Comparison of ENCODE assay signal across 8 cellular contexts in the genomic region with DNA sequence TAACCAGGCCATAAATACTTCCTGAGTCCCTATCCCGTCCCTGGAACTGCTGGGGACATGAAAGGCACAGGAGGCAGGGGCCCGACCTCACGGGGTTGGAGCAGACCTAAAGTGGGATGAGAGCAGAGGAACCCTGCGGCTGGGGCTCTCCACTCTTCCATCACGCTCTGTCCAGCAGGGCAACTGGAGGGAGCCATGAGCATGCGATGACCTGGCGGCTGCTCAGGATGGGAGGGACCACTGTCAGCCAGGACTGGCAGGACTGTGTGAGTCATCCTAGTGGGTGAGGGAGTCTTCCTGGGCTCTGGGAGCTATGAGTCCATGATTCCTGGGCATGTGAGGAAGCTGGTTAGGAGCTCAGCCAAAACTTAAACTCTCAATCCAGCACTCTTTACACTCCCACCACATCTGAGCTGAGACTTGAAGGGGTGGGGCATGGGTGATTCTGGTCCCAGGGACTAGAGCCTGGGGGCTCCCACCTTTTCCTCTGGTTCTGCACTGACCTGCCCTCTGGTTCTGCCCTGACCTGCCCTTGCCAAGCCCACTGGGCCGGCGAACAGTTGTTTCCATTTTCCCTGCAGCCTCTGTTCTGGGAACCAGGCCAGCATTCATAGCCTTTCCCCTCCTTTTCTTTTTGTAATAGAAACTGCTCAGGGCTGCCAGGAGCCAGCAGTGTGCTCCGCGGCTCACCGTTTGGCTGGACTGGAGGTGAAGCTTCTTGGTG. TPM values are rescaled to one million over a fixed set of nuclear protein-coding genes. Genes with fewer than 3 reads are reported as not detected.
DNase-seq lines count a peak whose midpoint lies in the region; ATAC-seq and TF ChIP-seq lines count a peak whose summit lies in the region.

No MANE protein-coding gene starts in this region.

- H3K27me3 ChIP-seq in liver (ENCODE audit: control insufficient read depth in 4 of 4, insufficient read depth in 4 of 4, low read length in 3 of 4) (no peaks in the 10 kb centered on the region), tibial artery (no peaks in the 10 kb centered on the region)

- DNase-seq in DMS79 treated with DMSO at 0.1 percent for 48 hours (lab: John Stamatoyannopoulos, UW), result peak; percentile 84
- peak; percentile 99 for DNase-seq in NCI-H226
- peak; percentile 82 for DNase-seq in choroid plexus epithelial cell (ENCODE audit: low read depth)
- peak; percentile 87 to 97 for DNase-seq in tibial artery
- no peak for DNase-seq in NCI-H82 (lab: John Stamatoyannopoulos, UW)
- DNase-seq in activated naive CD4-positive, alpha-beta T cell treated with anti-CD3 and anti-CD28 coated beads, Interleukin-2, amount 50 U/mL, for 72 hours (ENCODE audit: low spot score in 2 of 2), result no peak
- DNase-seq in CD1c-positive myeloid dendritic cell (ENCODE audit: extremely low spot score), result no peak

- H3K9me3 ChIP-seq in liver (ENCODE audit: control insufficient read depth in 4 of 4, low read length in 3 of 4) (no peaks in the 10 kb centered on the region), tibial artery (no peaks in the 10 kb centered on the region)

- TF ChIP-seq RAD21 in liver (IDR thresholded peaks at IDR 0.05), result peak in 1 of 2 donors; percentile 4

- no peak for ATAC-seq in activated naive CD4-positive, alpha-beta T cell treated with anti-CD3 and anti-CD28 coated beads, Interleukin-2, amount 50 U/mL, for 72 hours

- H3K36me3 ChIP-seq in liver (ENCODE audit: control insufficient read depth in 4 of 4, insufficient read depth in 3 of 4, low read depth in 1 of 4, low read length in 3 of 4), result no peaks in the 10 kb centered on the region
- no peaks in the 10 kb centered on the region for H3K36me3 ChIP-seq in tibial artery

- H3K4me3 ChIP-seq in choroid plexus epithelial cell (ENCODE audit: low read depth, low read length), result peak overlapping the region; percentile 43
- H3K4me3 ChIP-seq in liver (ENCODE audit: low read depth in 1 of 3, low read length in 3 of 3), result peak overlapping the region in 2 of 3 donors; percentile 22 to 50
- H3K4me3 ChIP-seq in tibial artery, result peak overlapping the region; percentile 31 to 44

- no peaks in the 10 kb centered on the region for H3K9me3 Mint-ChIP-seq in activated naive CD4-positive, alpha-beta T cell treated with anti-CD3 and anti-CD28 coated beads, Interleukin-2, amount 50 U/mL, for 72 hours

- intact Hi-C loops in tibial artery (cut with DNase I; ENCODE audit: low total_unique reads), result no loop called here

- H3K4me1 ChIP-seq in liver (ENCODE audit: control insufficient read depth in 4 of 4, insufficient read depth in 4 of 4, low read length in 3 of 4), result peaks cover 4 to 20% (median 12%) of the 10 kb centered on the region in 4 donors
- H3K4me1 ChIP-seq in tibial artery, result peaks cover 0 to 26% (median 12%) of the 10 kb centered on the region in 4 donors

- H3K9ac ChIP-seq in liver (ENCODE audit: low read depth in 1 of 2, low read length in 2 of 2), result peak overlapping the region in 1 of 2 donors; percentile 56

- peak overlapping the region; percentile 85 to 96 for H3K27ac ChIP-seq in liver (ENCODE audit: low read depth in 1 of 2, low read length in 2 of 2)
- H3K27ac ChIP-seq in tibial artery, result peak overlapping the region; percentile 71 to 73

- no peak overlapping the region for H3K27ac Mint-ChIP-seq in activated naive CD4-positive, alpha-beta T cell treated with anti-CD3 and anti-CD28 coated beads, Interleukin-2, amount 50 U/mL, for 72 hours

- no peaks in the 10 kb centered on the region for H3K36me3 Mint-ChIP-seq in activated naive CD4-positive, alpha-beta T cell treated with anti-CD3 and anti-CD28 coated beads, Interleukin-2, amount 50 U/mL, for 72 hours

- TF ChIP-seq CTCF in choroid plexus epithelial cell (conservative IDR thresholded peaks at IDR 0.05; ENCODE audit: low read depth, low read length), result no peak
- TF ChIP-seq CTCF in liver (IDR thresholded peaks at IDR 0.05; ENCODE audit: low read depth, low read length, missing input control), result no peak
- peak; percentile 14 to 32 for TF ChIP-seq CTCF in tibial artery (IDR thresholded peaks at IDR 0.05)

- 41% methylated on average over 12 of the region's 12 CpGs for WGBS in liver

TF ChIP-seq in liver, 16 proteins besides CTCF, POLR2A, EP300 and RAD21:
- TF ChIP-seq JUND (IDR thresholded peaks at IDR 0.05), result peak; percentile 95 to 98
- peak; percentile 81 for TF ChIP-seq YY1 (IDR thresholded peaks at IDR 0.05)
- peak in 1 of 2 donors; percentile 75 for TF ChIP-seq RXRA (IDR thresholded peaks at IDR 0.05)
- peak; percentile 17 to 46 for TF ChIP-seq HNF4A (conservative IDR thresholded peaks at IDR 0.05)
- TF ChIP-seq, protein P1, sequence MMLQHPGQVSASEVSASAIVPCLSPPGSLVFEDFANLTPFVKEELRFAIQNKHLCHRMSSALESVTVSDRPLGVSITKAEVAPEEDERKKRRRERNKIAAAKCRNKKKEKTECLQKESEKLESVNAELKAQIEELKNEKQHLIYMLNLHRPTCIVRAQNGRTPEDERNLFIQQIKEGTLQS (IDR thresholded peaks at IDR 0.05), result peak; percentile 79
- TF ChIP-seq, protein P2, sequence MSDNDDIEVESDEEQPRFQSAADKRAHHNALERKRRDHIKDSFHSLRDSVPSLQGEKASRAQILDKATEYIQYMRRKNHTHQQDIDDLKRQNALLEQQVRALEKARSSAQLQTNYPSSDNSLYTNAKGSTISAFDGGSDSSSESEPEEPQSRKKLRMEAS (IDR thresholded peaks at IDR 0.05), result peak; percentile 31
- TF ChIP-seq SP1 (IDR thresholded peaks at IDR 0.05), result peak; percentile 77
- peak; percentile 12 for TF ChIP-seq TAF1 (conservative IDR thresholded peaks at IDR 0.05)
- TF ChIP-seq, protein P3, sequence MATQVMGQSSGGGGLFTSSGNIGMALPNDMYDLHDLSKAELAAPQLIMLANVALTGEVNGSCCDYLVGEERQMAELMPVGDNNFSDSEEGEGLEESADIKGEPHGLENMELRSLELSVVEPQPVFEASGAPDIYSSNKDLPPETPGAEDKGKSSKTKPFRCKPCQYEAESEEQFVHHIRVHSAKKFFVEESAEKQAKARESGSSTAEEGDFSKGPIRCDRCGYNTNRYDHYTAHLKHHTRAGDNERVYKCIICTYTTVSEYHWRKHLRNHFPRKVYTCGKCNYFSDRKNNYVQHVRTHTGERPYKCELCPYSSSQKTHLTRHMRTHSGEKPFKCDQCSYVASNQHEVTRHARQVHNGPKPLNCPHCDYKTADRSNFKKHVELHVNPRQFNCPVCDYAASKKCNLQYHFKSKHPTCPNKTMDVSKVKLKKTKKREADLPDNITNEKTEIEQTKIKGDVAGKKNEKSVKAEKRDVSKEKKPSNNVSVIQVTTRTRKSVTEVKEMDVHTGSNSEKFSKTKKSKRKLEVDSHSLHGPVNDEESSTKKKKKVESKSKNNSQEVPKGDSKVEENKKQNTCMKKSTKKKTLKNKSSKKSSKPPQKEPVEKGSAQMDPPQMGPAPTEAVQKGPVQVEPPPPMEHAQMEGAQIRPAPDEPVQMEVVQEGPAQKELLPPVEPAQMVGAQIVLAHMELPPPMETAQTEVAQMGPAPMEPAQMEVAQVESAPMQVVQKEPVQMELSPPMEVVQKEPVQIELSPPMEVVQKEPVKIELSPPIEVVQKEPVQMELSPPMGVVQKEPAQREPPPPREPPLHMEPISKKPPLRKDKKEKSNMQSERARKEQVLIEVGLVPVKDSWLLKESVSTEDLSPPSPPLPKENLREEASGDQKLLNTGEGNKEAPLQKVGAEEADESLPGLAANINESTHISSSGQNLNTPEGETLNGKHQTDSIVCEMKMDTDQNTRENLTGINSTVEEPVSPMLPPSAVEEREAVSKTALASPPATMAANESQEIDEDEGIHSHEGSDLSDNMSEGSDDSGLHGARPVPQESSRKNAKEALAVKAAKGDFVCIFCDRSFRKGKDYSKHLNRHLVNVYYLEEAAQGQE (IDR thresholded peaks at IDR 0.05), result no peak
- TF ChIP-seq GABPA (IDR thresholded peaks at IDR 0.05 in 1 of 2, conservative IDR thresholded peaks at IDR 0.05 in 1 of 2), result no peak
- TF ChIP-seq NR2F2 (IDR thresholded peaks at IDR 0.05), result peak; percentile 85
- no peak for TF ChIP-seq HNF4G (IDR thresholded peaks at IDR 0.05)

RNA-seq across cellular contexts. Expression of a gene that starts 47.1 kb away (rescaled TPM):
- total RNA-seq in liver, result 10 to 100 TPM; 25.5 to 26.5 TPM
- 10 to 100 TPM; 31.1 to 41.2 TPM for polyA plus RNA-seq in liver
- total RNA-seq in activated naive CD4-positive, alpha-beta T cell treated with anti-CD3 and anti-CD28 coated beads, Interleukin-2, amount 50 U/mL, for 72 hours, result 10 to 100 TPM; 22.9 to 30.8 TPM

Comparison
In these comparisons a context has a peak if more than half of its experiments do, and no peak if none do; other contexts are left out.
1. DNase-seq: peak in DMS79 treated with DMSO at 0.1 percent for 48 hours (single experiment), NCI-H226 (single experiment), choroid plexus epithelial cell (single experiment) and tibial artery (2 of 2); none in NCI-H82 (single experiment), activated naive CD4-positive, alpha-beta T cell treated with anti-CD3 and anti-CD28 coated beads, Interleukin-2, amount 50 U/mL, for 72 hours (0 of 2) and CD1c-positive myeloid dendritic cell (single experiment).
2. CTCF ChIP-seq: peak in tibial artery (2 of 2); none in choroid plexus epithelial cell (single experiment) and liver (single experiment).
3. Peak in every context shown above with its lines, with median percentiles within 50 percentile points of each other: H3K4me3 ChIP-seq.